ENCODE assay signal across 21 cellular contexts in the genomic region with DNA sequence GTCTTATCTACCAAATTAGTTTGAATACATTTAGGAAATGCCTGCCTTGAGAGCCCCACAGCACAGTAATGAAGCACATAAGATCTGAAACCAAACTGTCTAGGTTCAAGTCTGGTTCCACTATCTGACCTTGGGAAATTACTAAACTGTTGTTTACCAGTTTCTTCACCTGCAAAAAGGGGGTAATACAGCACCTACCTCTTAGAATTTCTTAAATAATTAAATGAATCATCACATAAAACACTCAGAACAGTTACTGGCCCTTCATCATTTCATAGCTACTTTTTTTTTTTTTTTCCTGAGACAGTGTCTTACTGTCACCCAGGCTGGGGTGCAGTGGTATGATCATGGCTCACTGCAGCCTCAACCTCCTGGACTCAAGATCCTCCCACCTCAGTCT.
"Had no signal": no experiment of that assay in that cellular context is flagged by ENCODE, and none has a peak within 500 bp of the region (broad histone marks: within the 10 kb centered on the region; RNA-seq: fewer than 3 reads in every experiment).

No MANE protein-coding gene starts in this region.

- H3K9me3 Mint-ChIP-seq: dendritic cell treated with granulocyte-macrophage colony-stimulating factor and Interleukin-4, amounts not matched to agents 40 ng/mL and 50 ng/mL, for 4 days; effector memory CD8-positive, alpha-beta T cell; memory B cell; natural killer cell treated with Interleukin-12 subunit alpha and Interleukin-12 subunit beta and Interleukin-15 and Interleukin-18, amount 100 ng/mL, for 72 hours; stimulated activated naive CD8-positive, alpha-beta T cell treated with anti-CD3 and anti-CD28 coated beads, Interleukin-15, Interleukin-2, amounts not matched to agents 100 ng/mL and 50 ng/mL, for 24 hours had no signal

- H3K4me1 ChIP-seq: left lung, prostate gland, testis had no signal

- H3K27me3 Mint-ChIP-seq: activated naive CD8-positive, alpha-beta T cell; dendritic cell treated with granulocyte-macrophage colony-stimulating factor and Interleukin-4, amounts not matched to agents 40 ng/mL and 50 ng/mL, for 4 days; effector memory CD8-positive, alpha-beta T cell; memory B cell; natural killer cell treated with Interleukin-12 subunit alpha and Interleukin-12 subunit beta and Interleukin-15 and Interleukin-18, amount 100 ng/mL, for 72 hours; stimulated activated naive CD8-positive, alpha-beta T cell treated with anti-CD3 and anti-CD28 coated beads, Interleukin-15, Interleukin-2, amounts not matched to agents 100 ng/mL and 50 ng/mL, for 24 hours had no signal

- H3K27ac ChIP-seq: brain microvascular endothelial cell, epithelial cell of prostate, gastroesophageal sphincter, left lung, prostate gland, right lobe of liver, testis, upper lobe of right lung had no signal

- H3K9me3 ChIP-seq: gastroesophageal sphincter, left lung, prostate gland, right lobe of liver, testis, upper lobe of right lung had no signal

- H3K4me3 ChIP-seq: gastroesophageal sphincter, left lung, prostate gland, right lobe of liver, testis, upper lobe of right lung had no signal

- DNase-seq: activated CD4-positive, alpha-beta T cell treated with anti-CD3 and anti-CD28 coated beads, Interleukin-2, amount 50 U/mL, for 48 hours; activated CD4-positive, CD25-positive, alpha-beta regulatory T cell; brain microvascular endothelial cell; cerebellar nuclear complex; effector memory CD8-positive, alpha-beta T cell; islet precursor cell; left lung; occipital lobe; right lobe of liver; stimulated activated CD4-positive, alpha-beta T cell treated with anti-CD3 and anti-CD28 coated beads, Interleukin-2, amount 100 ng/mL, for 24 hours; T-helper 2 cell; testis; upper lobe of right lung had no signal

- H3K27ac Mint-ChIP-seq: dendritic cell treated with granulocyte-macrophage colony-stimulating factor and Interleukin-4, amounts not matched to agents 40 ng/mL and 50 ng/mL, for 4 days; stimulated activated naive CD8-positive, alpha-beta T cell treated with anti-CD3 and anti-CD28 coated beads, Interleukin-15, Interleukin-2, amounts not matched to agents 100 ng/mL and 50 ng/mL, for 24 hours had no signal

- H3K4me3 Mint-ChIP-seq: activated naive CD8-positive, alpha-beta T cell; dendritic cell treated with granulocyte-macrophage colony-stimulating factor and Interleukin-4, amounts not matched to agents 40 ng/mL and 50 ng/mL, for 4 days; effector memory CD8-positive, alpha-beta T cell; memory B cell; natural killer cell treated with Interleukin-12 subunit alpha and Interleukin-12 subunit beta and Interleukin-15 and Interleukin-18, amount 100 ng/mL, for 72 hours; stimulated activated naive CD8-positive, alpha-beta T cell treated with anti-CD3 and anti-CD28 coated beads, Interleukin-15, Interleukin-2, amounts not matched to agents 100 ng/mL and 50 ng/mL, for 24 hours had no signal

- H3K36me3 ChIP-seq: brain microvascular endothelial cell, prostate gland had no signal

- H3K27me3 ChIP-seq: brain microvascular endothelial cell, gastroesophageal sphincter, left lung, right lobe of liver, testis, upper lobe of right lung had no signal

- ATAC-seq: effector memory CD8-positive, alpha-beta T cell; gastroesophageal sphincter; left lung; natural killer cell treated with Interleukin-12 subunit alpha and Interleukin-12 subunit beta and Interleukin-15 and Interleukin-18, amount 100 ng/mL, for 72 hours; upper lobe of right lung had no signal
